Comparison of ENCODE assay signal across 1 cellular context in the genomic region with DNA sequence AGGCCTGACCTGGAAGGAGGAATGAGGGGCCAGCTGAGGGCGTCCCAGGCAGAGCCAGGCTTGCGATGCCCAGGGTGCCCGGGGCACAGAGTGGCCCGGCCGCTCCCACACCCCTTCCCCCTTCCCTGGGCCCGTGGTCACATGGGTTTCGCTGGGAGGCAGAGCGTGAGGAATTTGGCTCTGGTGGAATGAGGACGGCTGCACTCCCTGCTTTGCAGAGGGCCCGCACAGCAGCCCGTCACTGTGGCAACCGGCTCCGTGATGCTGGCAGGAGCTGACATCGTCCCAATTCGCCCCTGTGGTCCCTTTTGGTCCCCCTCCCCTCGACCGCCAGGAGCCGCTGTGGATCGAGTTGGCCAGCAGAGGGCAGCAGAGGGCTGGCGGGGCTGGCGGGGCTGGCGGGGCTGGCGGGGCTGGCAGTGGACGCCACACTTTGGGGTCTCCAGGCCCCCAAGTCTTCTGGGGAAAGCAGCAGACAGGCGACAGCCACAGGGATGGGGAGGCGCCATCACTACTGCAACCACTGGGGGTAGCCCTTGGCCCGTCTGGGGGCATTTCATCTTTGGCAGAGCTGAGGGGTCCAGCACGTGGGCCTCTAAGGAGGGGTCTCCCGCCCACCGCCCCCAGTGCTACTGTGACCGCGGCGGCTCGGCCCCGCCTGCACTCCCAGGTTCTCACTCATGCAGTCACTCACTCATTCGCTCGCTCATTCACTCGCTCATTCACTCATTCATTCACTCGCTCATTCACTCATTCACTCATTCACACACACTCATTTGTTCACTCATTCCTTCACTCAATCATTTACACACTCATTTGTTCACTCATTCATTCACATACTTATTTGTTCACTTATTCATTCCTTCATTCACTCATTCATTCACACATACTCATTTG.
A peak's percentile ranks its signal among the peaks of the same experiment; 100 is the strongest.
TF ChIP-seq lines count a peak whose summit lies in the region.

No MANE protein-coding gene starts in this region.

TF ChIP-seq in K562, 482 proteins besides CTCF, POLR2A, EP300 and RAD21 (continued from another document and continues in another):
- TF ChIP-seq, protein P1, sequence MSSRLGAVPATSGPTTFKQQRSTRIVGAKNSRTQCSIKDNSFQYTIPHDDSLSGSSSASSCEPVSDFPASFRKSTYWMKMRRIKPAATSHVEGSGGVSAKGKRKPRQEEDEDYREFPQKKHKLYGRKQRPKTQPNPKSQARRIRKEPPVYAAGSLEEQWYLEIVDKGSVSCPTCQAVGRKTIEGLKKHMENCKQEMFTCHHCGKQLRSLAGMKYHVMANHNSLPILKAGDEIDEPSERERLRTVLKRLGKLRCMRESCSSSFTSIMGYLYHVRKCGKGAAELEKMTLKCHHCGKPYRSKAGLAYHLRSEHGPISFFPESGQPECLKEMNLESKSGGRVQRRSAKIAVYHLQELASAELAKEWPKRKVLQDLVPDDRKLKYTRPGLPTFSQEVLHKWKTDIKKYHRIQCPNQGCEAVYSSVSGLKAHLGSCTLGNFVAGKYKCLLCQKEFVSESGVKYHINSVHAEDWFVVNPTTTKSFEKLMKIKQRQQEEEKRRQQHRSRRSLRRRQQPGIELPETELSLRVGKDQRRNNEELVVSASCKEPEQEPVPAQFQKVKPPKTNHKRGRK (tag; IDR thresholded peaks at IDR 0.05) = no peak
- TF ChIP-seq SMARCE1 (IDR thresholded peaks at IDR 0.05) (no peak), TAF1 (IDR thresholded peaks at IDR 0.05; ENCODE audit: control insufficient read depth, extremely low read depth, insufficient read depth, low read length, severe bottlenecking) (no peak), COPS2 (conservative IDR thresholded peaks at IDR 0.05) (no peak), SMARCA5 (IDR thresholded peaks at IDR 0.05) (no peak), L3MBTL2 (IDR thresholded peaks at IDR 0.05) (no peak), ZNF143 (CRISPR knock-in tag; IDR thresholded peaks at IDR 0.05) (no peak), MEF2A (IDR thresholded peaks at IDR 0.05; ENCODE audit: control insufficient read depth, low read depth, low read length) (no peak), FOXJ2 (tag; IDR thresholded peaks at IDR 0.05) (no peak), ZNF764 (CRISPR knock-in tag; IDR thresholded peaks at IDR 0.05; ENCODE audit: low read depth) (no peak), C11orf30 (IDR thresholded peaks at IDR 0.05; ENCODE audit: low read depth) (no peak), HDAC3 (IDR thresholded peaks at IDR 0.05; ENCODE audit: borderline replicate concordance, partially characterized antibody) (no peak), CBX5 (IDR thresholded peaks at IDR 0.05; ENCODE audit: borderline replicate concordance, low read depth) (no peak), BDP1 (IDR thresholded peaks at IDR 0.05; ENCODE audit: insufficient read depth, insufficient read length) (no peak), ZNF24 (IDR thresholded peaks at IDR 0.05) (peak; percentile 100), ZNF146 (CRISPR knock-in tag; IDR thresholded peaks at IDR 0.05; ENCODE audit: unreplicated experiment) (no peak), IRF2 (CRISPR knock-in tag; IDR thresholded peaks at IDR 0.05) (no peak), ARHGAP35 (IDR thresholded peaks at IDR 0.05; ENCODE audit: partially characterized antibody) (peak; percentile 5), SRSF3 (IDR thresholded peaks at IDR 0.05; ENCODE audit: insufficient read depth, low read length) (no peak), NCOA4 (IDR thresholded peaks at IDR 0.05; ENCODE audit: partially characterized antibody) (no peak), TAL1 (IDR thresholded peaks at IDR 0.05) (no peak; the same call in 1 of the 2 replicates), NFIX (CRISPR knock-in tag; IDR thresholded peaks at IDR 0.05; ENCODE audit: low read depth) (no peak), RBM22 (IDR thresholded peaks at IDR 0.05; ENCODE audit: low read depth, low read length, poor library complexity, severe bottlenecking) (no peak), ZNF23 (CRISPR knock-in tag; IDR thresholded peaks at IDR 0.05) (no peak)
- TF ChIP-seq, protein P2, sequence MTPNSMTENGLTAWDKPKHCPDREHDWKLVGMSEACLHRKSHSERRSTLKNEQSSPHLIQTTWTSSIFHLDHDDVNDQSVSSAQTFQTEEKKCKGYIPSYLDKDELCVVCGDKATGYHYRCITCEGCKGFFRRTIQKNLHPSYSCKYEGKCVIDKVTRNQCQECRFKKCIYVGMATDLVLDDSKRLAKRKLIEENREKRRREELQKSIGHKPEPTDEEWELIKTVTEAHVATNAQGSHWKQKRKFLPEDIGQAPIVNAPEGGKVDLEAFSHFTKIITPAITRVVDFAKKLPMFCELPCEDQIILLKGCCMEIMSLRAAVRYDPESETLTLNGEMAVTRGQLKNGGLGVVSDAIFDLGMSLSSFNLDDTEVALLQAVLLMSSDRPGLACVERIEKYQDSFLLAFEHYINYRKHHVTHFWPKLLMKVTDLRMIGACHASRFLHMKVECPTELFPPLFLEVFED (CRISPR knock-in tag; conservative IDR thresholded peaks at IDR 0.05) = no peak
- TF ChIP-seq, protein P3, sequence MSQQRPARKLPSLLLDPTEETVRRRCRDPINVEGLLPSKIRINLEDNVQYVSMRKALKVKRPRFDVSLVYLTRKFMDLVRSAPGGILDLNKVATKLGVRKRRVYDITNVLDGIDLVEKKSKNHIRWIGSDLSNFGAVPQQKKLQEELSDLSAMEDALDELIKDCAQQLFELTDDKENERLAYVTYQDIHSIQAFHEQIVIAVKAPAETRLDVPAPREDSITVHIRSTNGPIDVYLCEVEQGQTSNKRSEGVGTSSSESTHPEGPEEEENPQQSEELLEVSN (IDR thresholded peaks at IDR 0.05; ENCODE audit: borderline replicate concordance in 1 of 2, extremely low read depth in 1 of 2, insufficient read depth in 1 of 2, insufficient read length in 1 of 2, low read depth in 1 of 2, low read length in 1 of 2, poor library complexity in 1 of 2, severe bottlenecking in 1 of 2) = no peak
- TF ChIP-seq, protein P4, sequence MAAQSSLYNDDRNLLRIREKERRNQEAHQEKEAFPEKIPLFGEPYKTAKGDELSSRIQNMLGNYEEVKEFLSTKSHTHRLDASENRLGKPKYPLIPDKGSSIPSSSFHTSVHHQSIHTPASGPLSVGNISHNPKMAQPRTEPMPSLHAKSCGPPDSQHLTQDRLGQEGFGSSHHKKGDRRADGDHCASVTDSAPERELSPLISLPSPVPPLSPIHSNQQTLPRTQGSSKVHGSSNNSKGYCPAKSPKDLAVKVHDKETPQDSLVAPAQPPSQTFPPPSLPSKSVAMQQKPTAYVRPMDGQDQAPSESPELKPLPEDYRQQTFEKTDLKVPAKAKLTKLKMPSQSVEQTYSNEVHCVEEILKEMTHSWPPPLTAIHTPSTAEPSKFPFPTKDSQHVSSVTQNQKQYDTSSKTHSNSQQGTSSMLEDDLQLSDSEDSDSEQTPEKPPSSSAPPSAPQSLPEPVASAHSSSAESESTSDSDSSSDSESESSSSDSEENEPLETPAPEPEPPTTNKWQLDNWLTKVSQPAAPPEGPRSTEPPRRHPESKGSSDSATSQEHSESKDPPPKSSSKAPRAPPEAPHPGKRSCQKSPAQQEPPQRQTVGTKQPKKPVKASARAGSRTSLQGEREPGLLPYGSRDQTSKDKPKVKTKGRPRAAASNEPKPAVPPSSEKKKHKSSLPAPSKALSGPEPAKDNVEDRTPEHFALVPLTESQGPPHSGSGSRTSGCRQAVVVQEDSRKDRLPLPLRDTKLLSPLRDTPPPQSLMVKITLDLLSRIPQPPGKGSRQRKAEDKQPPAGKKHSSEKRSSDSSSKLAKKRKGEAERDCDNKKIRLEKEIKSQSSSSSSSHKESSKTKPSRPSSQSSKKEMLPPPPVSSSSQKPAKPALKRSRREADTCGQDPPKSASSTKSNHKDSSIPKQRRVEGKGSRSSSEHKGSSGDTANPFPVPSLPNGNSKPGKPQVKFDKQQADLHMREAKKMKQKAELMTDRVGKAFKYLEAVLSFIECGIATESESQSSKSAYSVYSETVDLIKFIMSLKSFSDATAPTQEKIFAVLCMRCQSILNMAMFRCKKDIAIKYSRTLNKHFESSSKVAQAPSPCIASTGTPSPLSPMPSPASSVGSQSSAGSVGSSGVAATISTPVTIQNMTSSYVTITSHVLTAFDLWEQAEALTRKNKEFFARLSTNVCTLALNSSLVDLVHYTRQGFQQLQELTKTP (IDR thresholded peaks at IDR 0.05; ENCODE audit: low read depth in 1 of 2, partially characterized antibody in 2 of 2) = no peak
- TF ChIP-seq, protein P5, sequence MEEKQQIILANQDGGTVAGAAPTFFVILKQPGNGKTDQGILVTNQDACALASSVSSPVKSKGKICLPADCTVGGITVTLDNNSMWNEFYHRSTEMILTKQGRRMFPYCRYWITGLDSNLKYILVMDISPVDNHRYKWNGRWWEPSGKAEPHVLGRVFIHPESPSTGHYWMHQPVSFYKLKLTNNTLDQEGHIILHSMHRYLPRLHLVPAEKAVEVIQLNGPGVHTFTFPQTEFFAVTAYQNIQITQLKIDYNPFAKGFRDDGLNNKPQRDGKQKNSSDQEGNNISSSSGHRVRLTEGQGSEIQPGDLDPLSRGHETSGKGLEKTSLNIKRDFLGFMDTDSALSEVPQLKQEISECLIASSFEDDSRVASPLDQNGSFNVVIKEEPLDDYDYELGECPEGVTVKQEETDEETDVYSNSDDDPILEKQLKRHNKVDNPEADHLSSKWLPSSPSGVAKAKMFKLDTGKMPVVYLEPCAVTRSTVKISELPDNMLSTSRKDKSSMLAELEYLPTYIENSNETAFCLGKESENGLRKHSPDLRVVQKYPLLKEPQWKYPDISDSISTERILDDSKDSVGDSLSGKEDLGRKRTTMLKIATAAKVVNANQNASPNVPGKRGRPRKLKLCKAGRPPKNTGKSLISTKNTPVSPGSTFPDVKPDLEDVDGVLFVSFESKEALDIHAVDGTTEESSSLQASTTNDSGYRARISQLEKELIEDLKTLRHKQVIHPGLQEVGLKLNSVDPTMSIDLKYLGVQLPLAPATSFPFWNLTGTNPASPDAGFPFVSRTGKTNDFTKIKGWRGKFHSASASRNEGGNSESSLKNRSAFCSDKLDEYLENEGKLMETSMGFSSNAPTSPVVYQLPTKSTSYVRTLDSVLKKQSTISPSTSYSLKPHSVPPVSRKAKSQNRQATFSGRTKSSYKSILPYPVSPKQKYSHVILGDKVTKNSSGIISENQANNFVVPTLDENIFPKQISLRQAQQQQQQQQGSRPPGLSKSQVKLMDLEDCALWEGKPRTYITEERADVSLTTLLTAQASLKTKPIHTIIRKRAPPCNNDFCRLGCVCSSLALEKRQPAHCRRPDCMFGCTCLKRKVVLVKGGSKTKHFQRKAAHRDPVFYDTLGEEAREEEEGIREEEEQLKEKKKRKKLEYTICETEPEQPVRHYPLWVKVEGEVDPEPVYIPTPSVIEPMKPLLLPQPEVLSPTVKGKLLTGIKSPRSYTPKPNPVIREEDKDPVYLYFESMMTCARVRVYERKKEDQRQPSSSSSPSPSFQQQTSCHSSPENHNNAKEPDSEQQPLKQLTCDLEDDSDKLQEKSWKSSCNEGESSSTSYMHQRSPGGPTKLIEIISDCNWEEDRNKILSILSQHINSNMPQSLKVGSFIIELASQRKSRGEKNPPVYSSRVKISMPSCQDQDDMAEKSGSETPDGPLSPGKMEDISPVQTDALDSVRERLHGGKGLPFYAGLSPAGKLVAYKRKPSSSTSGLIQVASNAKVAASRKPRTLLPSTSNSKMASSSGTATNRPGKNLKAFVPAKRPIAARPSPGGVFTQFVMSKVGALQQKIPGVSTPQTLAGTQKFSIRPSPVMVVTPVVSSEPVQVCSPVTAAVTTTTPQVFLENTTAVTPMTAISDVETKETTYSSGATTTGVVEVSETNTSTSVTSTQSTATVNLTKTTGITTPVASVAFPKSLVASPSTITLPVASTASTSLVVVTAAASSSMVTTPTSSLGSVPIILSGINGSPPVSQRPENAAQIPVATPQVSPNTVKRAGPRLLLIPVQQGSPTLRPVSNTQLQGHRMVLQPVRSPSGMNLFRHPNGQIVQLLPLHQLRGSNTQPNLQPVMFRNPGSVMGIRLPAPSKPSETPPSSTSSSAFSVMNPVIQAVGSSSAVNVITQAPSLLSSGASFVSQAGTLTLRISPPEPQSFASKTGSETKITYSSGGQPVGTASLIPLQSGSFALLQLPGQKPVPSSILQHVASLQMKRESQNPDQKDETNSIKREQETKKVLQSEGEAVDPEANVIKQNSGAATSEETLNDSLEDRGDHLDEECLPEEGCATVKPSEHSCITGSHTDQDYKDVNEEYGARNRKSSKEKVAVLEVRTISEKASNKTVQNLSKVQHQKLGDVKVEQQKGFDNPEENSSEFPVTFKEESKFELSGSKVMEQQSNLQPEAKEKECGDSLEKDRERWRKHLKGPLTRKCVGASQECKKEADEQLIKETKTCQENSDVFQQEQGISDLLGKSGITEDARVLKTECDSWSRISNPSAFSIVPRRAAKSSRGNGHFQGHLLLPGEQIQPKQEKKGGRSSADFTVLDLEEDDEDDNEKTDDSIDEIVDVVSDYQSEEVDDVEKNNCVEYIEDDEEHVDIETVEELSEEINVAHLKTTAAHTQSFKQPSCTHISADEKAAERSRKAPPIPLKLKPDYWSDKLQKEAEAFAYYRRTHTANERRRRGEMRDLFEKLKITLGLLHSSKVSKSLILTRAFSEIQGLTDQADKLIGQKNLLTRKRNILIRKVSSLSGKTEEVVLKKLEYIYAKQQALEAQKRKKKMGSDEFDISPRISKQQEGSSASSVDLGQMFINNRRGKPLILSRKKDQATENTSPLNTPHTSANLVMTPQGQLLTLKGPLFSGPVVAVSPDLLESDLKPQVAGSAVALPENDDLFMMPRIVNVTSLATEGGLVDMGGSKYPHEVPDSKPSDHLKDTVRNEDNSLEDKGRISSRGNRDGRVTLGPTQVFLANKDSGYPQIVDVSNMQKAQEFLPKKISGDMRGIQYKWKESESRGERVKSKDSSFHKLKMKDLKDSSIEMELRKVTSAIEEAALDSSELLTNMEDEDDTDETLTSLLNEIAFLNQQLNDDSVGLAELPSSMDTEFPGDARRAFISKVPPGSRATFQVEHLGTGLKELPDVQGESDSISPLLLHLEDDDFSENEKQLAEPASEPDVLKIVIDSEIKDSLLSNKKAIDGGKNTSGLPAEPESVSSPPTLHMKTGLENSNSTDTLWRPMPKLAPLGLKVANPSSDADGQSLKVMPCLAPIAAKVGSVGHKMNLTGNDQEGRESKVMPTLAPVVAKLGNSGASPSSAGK (IDR thresholded peaks at IDR 0.05) = no peak
- TF ChIP-seq, protein P6, sequence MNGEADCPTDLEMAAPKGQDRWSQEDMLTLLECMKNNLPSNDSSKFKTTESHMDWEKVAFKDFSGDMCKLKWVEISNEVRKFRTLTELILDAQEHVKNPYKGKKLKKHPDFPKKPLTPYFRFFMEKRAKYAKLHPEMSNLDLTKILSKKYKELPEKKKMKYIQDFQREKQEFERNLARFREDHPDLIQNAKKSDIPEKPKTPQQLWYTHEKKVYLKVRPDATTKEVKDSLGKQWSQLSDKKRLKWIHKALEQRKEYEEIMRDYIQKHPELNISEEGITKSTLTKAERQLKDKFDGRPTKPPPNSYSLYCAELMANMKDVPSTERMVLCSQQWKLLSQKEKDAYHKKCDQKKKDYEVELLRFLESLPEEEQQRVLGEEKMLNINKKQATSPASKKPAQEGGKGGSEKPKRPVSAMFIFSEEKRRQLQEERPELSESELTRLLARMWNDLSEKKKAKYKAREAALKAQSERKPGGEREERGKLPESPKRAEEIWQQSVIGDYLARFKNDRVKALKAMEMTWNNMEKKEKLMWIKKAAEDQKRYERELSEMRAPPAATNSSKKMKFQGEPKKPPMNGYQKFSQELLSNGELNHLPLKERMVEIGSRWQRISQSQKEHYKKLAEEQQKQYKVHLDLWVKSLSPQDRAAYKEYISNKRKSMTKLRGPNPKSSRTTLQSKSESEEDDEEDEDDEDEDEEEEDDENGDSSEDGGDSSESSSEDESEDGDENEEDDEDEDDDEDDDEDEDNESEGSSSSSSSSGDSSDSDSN (IDR thresholded peaks at IDR 0.05; ENCODE audit: borderline replicate concordance in 1 of 2, low read depth in 2 of 2, low read length in 2 of 2) = no peak
